ENCODE assay signal across 15 cellular contexts in the genomic region with DNA sequence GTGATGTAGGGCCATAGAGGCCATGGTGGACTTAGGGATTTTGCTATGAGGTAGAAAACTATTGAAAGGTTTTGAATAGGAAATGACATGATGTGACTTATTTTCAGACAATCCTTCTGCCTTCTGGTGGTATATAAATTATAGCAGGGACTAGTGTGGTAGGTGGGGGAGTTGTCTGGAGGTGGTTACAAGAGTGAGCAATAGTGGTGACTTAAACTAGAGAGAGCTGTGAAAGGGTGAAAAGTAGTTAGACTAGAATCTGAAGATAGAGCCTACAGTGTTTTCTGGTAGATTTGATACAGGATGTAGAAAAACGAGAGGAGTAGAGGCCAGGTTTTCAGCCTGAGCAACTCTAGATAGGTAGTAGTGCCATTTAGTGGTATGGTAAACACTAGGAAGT. TPM values are rescaled to one million over a fixed set of nuclear protein-coding genes. Genes with fewer than 3 reads are reported as not detected.
A peak's percentile ranks its signal among the peaks of the same experiment; 100 is the strongest.
DNase-seq lines count a peak whose midpoint lies in the region; ATAC-seq and TF ChIP-seq lines count a peak whose summit lies in the region.
"Had no signal": no experiment of that assay in that cellular context is flagged by ENCODE, and none has a peak within 500 bp of the region (broad histone marks: within the 10 kb centered on the region; RNA-seq: fewer than 3 reads in every experiment).

No MANE protein-coding gene starts in this region.

- no peak overlapping the region for H2AK5ac ChIP-seq in H9 (ENCODE audit: insufficient read length, low read length)

- H3K4me3 Mint-ChIP-seq in activated T-cell treated with anti-CD3 and anti-CD28 coated beads, Interleukin-2, amount 50 U/mL, for 72 hours = no peak overlapping the region
- H3K4me3 Mint-ChIP-seq in H9 (no peak overlapping the region; a peak in 1 of 5 replicates), T-helper 17 cell (no peak overlapping the region)
- no peak overlapping the region for H3K4me3 Mint-ChIP-seq in stimulated activated effector memory CD8-positive, alpha-beta T cell treated with anti-CD3 and anti-CD28 coated beads, Interleukin-12 subunit alpha, Interleukin-12 subunit beta, amount 100 ng/mL, for 72 hours
- H3K4me3 Mint-ChIP-seq: CD14-positive monocyte; CD8-positive, alpha-beta T cell had no signal

- H4K91ac ChIP-seq in H9 (ENCODE audit: insufficient read length, low read depth, low read length) = no peak overlapping the region

- no peak overlapping the region for H2BK15ac ChIP-seq in H9 (ENCODE audit: low read depth, low read length)

- ATAC-seq in activated T-cell treated with anti-CD3 and anti-CD28 coated beads, Interleukin-2, amount 50 U/mL, for 72 hours (replicated peaks in 1 of 2) = peak in 1 of 2 donors; percentile 64
- ATAC-seq in T-helper 17 cell (no peak), HG03095 (IDR thresholded peaks at IDR 0.05; ENCODE audit: unreplicated experiment) (no peak)
- peak; percentile 57 for ATAC-seq in stimulated activated effector memory CD8-positive, alpha-beta T cell treated with anti-CD3 and anti-CD28 coated beads, Interleukin-12 subunit alpha, Interleukin-12 subunit beta, amount 100 ng/mL, for 72 hours
- ATAC-seq: A549; CD8-positive, alpha-beta T cell; HepG2 had no signal

- no peaks in the 10 kb centered on the region for H3K27me3 Mint-ChIP-seq in activated T-cell treated with anti-CD3 and anti-CD28 coated beads, Interleukin-2, amount 50 U/mL, for 72 hours (ENCODE audit: low read depth)
- H3K27me3 Mint-ChIP-seq in H9 (ENCODE audit: low read depth) (no peaks in the 10 kb centered on the region), T-helper 17 cell (no peaks in the 10 kb centered on the region)

- no peak for TF ChIP-seq EP300 in stomach (IDR thresholded peaks at IDR 0.05)

- no peak overlapping the region for H3K4me3 ChIP-seq in stomach
- H3K4me3 ChIP-seq: A549 had no signal

- no peaks in the 10 kb centered on the region for H3K23me2 ChIP-seq in H9 (ENCODE audit: insufficient read length, low read depth, low read length, poor library complexity, severe bottlenecking)

- no peak overlapping the region for H2AFZ ChIP-seq in H9 (ENCODE audit: low read length)

- no peak overlapping the region for H3K18ac ChIP-seq in H9 (ENCODE audit: insufficient read length, low read depth, low read length)

- H2BK12ac ChIP-seq in H9 (ENCODE audit: insufficient read length, low read depth, low read length) = no peak overlapping the region

- no peak overlapping the region for H2BK5ac ChIP-seq in H9 (ENCODE audit: insufficient read length, low read length)

- no peak for DNase-seq in activated T-cell treated with anti-CD3 and anti-CD28 coated beads, Interleukin-2, amount 50 U/mL, for 72 hours
- DNase-seq in activated T-cell treated with anti-CD3 and anti-CD28 coated beads for 4 hours (no peak), H9 (no peak), T-helper 17 cell (no peak), HuH-7 (ENCODE audit: low spot score) (no peak), stomach (no peak)
- DNase-seq in stimulated activated effector memory CD8-positive, alpha-beta T cell treated with anti-CD3 and anti-CD28 coated beads, Interleukin-12 subunit alpha, Interleukin-12 subunit beta, amount 100 ng/mL, for 72 hours (ENCODE audit: low spot score in 2 of 2) = no peak
- DNase-seq: CD8-positive, alpha-beta T cell; COR-L47; DMS53; GF-D8 had no signal

- H3K4me1 Mint-ChIP-seq in activated T-cell treated with anti-CD3 and anti-CD28 coated beads, Interleukin-2, amount 50 U/mL, for 72 hours (ENCODE audit: low read depth) = peaks cover 8% of the 10 kb centered on the region
- no peaks in the 10 kb centered on the region; a peak in 1 of 4 replicates for H3K4me1 Mint-ChIP-seq in H9
- H3K4me1 Mint-ChIP-seq in T-helper 17 cell = peaks cover 15% of the 10 kb centered on the region
- H3K4me1 Mint-ChIP-seq in stimulated activated effector memory CD8-positive, alpha-beta T cell treated with anti-CD3 and anti-CD28 coated beads, Interleukin-12 subunit alpha, Interleukin-12 subunit beta, amount 100 ng/mL, for 72 hours = peaks cover 10% of the 10 kb centered on the region

- H3K27me3 ChIP-seq in H9 (ENCODE audit: insufficient read depth, low read length) = no peaks in the 10 kb centered on the region
- H3K27me3 ChIP-seq in stomach = no peaks in the 10 kb centered on the region

- no peak for TF ChIP-seq POLR2A in stomach (IDR thresholded peaks at IDR 0.05)

- TF ChIP-seq CTCF in H9 (conservative IDR thresholded peaks at IDR 0.05) (no peak), stomach (IDR thresholded peaks at IDR 0.05) (no peak)

- H4K20me1 ChIP-seq in H9 (ENCODE audit: control insufficient read depth, insufficient read depth, insufficient read length) = no peaks in the 10 kb centered on the region

- H3K27ac Mint-ChIP-seq in activated T-cell treated with anti-CD3 and anti-CD28 coated beads, Interleukin-2, amount 50 U/mL, for 72 hours = peak overlapping the region; percentile 43
- H3K27ac Mint-ChIP-seq in H9 (peak overlapping the region; percentile 1 to 44 (median 28); a peak in 5 of 7 replicates), T-helper 17 cell (peak overlapping the region; percentile 74)
- no peak overlapping the region for H3K27ac Mint-ChIP-seq in stimulated activated effector memory CD8-positive, alpha-beta T cell treated with anti-CD3 and anti-CD28 coated beads, Interleukin-12 subunit alpha, Interleukin-12 subunit beta, amount 100 ng/mL, for 72 hours
- H3K27ac Mint-ChIP-seq: CD8-positive, alpha-beta T cell had no signal

- no peak overlapping the region for H3K56ac ChIP-seq in H9 (ENCODE audit: insufficient read length, low read depth, low read length)

- no peaks in the 10 kb centered on the region for H3K4me1 ChIP-seq in H9 (ENCODE audit: insufficient read depth, low read length)
- no peaks in the 10 kb centered on the region for H3K4me1 ChIP-seq in stomach
- H3K4me1 ChIP-seq: A549 had no signal

- no peak overlapping the region for H3K4ac ChIP-seq in H9 (ENCODE audit: low read depth, low read length)

- H4K8ac ChIP-seq in H9 (replicated peaks; ENCODE audit: insufficient read length, low read depth, low read length) = no peak overlapping the region

- no peaks in the 10 kb centered on the region for H3K9me3 Mint-ChIP-seq in activated T-cell treated with anti-CD3 and anti-CD28 coated beads, Interleukin-2, amount 50 U/mL, for 72 hours
- H3K9me3 Mint-ChIP-seq in H9 = no peaks in the 10 kb centered on the region
- H3K9me3 Mint-ChIP-seq in stimulated activated effector memory CD8-positive, alpha-beta T cell treated with anti-CD3 and anti-CD28 coated beads, Interleukin-12 subunit alpha, Interleukin-12 subunit beta, amount 100 ng/mL, for 72 hours = no peaks in the 10 kb centered on the region
- H3K9me3 Mint-ChIP-seq: CD14-positive monocyte; CD8-positive, alpha-beta T cell had no signal

- H3K9me3 ChIP-seq in H9 (ENCODE audit: control insufficient read depth, low read depth, low read length) (no peaks in the 10 kb centered on the region), T-helper 17 cell (ENCODE audit: control insufficient read depth, low read length, poor library complexity, severe bottlenecking) (no peaks in the 10 kb centered on the region), stomach (no peaks in the 10 kb centered on the region)
- H3K9me3 ChIP-seq: A549 had no signal

- no peak overlapping the region for H4K5ac ChIP-seq in H9 (ENCODE audit: insufficient read length, low read depth, low read length)

- H3K14ac ChIP-seq in H9 (ENCODE audit: insufficient read depth, low read length) = no peak overlapping the region

- peaks cover 3% of the 10 kb centered on the region for H3K79me1 ChIP-seq in H9 (ENCODE audit: insufficient read depth, low read depth, low read length, poor library complexity, severe bottlenecking)

- H3T11ph ChIP-seq in H9 (ENCODE audit: low read length) = no peak overlapping the region

- H3K79me2 ChIP-seq in H9 (ENCODE audit: insufficient read depth, low read length) = no peaks in the 10 kb centered on the region

- no peak overlapping the region for H3K27ac ChIP-seq in H9 (ENCODE audit: insufficient read length, low read depth, low read length)
- H3K27ac ChIP-seq in stomach = no peak overlapping the region
- H3K27ac ChIP-seq: A549 had no signal

- H3K4me2 ChIP-seq in H9 (ENCODE audit: insufficient read depth, insufficient read length, low read length) = no peak overlapping the region
- H3K4me2 ChIP-seq: A549 had no signal

- WGBS in H9 (ENCODE audit: extremely low coverage, insufficient read length, low lambda C conversion rate) = no CpG with 5 or more reads among the region's 1 CpG
- WGBS in stomach, 5 donors = 58 to 88% (median 84%) methylated on average over 1 of the region's 1 CpG

- peaks cover 5 to 93% (median 80%) of the 10 kb centered on the region in 4 donors for H3K36me3 ChIP-seq in stomach

- H2BK120ac ChIP-seq in H9 (ENCODE audit: low read depth, low read length, poor library complexity, severe bottlenecking) = no peak overlapping the region

- intact Hi-C loops in stomach (cut with DNase I; ENCODE audit: low total_unique reads) = no loop called here

- no peak overlapping the region for H2BK20ac ChIP-seq in H9 (ENCODE audit: low read depth, low read length, poor library complexity, severe bottlenecking)

- no peak overlapping the region for H3K9ac ChIP-seq in H9 (ENCODE audit: extremely low read depth, insufficient read length, low read length)

- peaks cover 8 to 30% of the 10 kb centered on the region in 2 donors for H3K36me3 Mint-ChIP-seq in activated T-cell treated with anti-CD3 and anti-CD28 coated beads, Interleukin-2, amount 50 U/mL, for 72 hours (ENCODE audit: insufficient read depth in 2 of 2)
- H3K36me3 Mint-ChIP-seq in H9 (ENCODE audit: insufficient read depth in 1 of 3, low read depth in 3 of 3) (peaks cover 11 to 55% (median 49%) of the 10 kb centered on the region in 3 experiments; a peak in 5 of 7 replicates), T-helper 17 cell (ENCODE audit: low read depth) (peaks cover 20% of the 10 kb centered on the region)
- H3K36me3 Mint-ChIP-seq in stimulated activated effector memory CD8-positive, alpha-beta T cell treated with anti-CD3 and anti-CD28 coated beads, Interleukin-12 subunit alpha, Interleukin-12 subunit beta, amount 100 ng/mL, for 72 hours = peaks cover 76% of the 10 kb centered on the region

- no peak overlapping the region for H3K23ac ChIP-seq in H9 (ENCODE audit: insufficient read length, low read depth, low read length)

RNA-seq across cellular contexts. Expression of gene NAA35, which starts 32.3 kb away (rescaled TPM):
- 10 to 100 TPM; 25.1 to 29.0 TPM for total RNA-seq in activated T-cell treated with anti-CD3 and anti-CD28 coated beads, Interleukin-2, amount 50 U/mL, for 72 hours
- 36.6 and 38.6 TPM in 2 replicates for total RNA-seq in H9 (2021)
- 10 to 100 TPM; 18.8 to 22.3 TPM for total RNA-seq in T-helper 17 cell
- 10 to 100 TPM in 4 of 5 donors, 1 to 10 TPM in 1; 8.8 to 67.0 (median 21.9) TPM for total RNA-seq in stomach
- 1 to 10 TPM; 6.0 to 9.8 (median 6.6) TPM for polyA plus RNA-seq in stomach
